ENCODE assay signal across 1 cellular context in genomic region chr6:52303178-52303577, GRCh38.
TF ChIP-seq lines count a peak whose summit lies in the region.

No MANE protein-coding gene starts in this region.

TF ChIP-seq in GM23338, 12 proteins besides CTCF, POLR2A, EP300 and RAD21:
- TF ChIP-seq EZH2 (IDR thresholded peaks at IDR 0.05; ENCODE audit: low read depth, unreplicated experiment), result no peak
- no peak for TF ChIP-seq CREB1 (CRISPR knock-in tag; IDR thresholded peaks at IDR 0.05; ENCODE audit: low read depth)
- no peak for TF ChIP-seq ZNF114 (CRISPR knock-in tag; IDR thresholded peaks at IDR 0.05)
- TF ChIP-seq, protein P1, sequence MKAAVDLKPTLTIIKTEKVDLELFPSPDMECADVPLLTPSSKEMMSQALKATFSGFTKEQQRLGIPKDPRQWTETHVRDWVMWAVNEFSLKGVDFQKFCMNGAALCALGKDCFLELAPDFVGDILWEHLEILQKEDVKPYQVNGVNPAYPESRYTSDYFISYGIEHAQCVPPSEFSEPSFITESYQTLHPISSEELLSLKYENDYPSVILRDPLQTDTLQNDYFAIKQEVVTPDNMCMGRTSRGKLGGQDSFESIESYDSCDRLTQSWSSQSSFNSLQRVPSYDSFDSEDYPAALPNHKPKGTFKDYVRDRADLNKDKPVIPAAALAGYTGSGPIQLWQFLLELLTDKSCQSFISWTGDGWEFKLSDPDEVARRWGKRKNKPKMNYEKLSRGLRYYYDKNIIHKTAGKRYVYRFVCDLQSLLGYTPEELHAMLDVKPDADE (IDR thresholded peaks at IDR 0.05), result no peak
- TF ChIP-seq JUNB (IDR thresholded peaks at IDR 0.05; ENCODE audit: unreplicated experiment), result no peak
- TF ChIP-seq STAT1 (IDR thresholded peaks at IDR 0.05; ENCODE audit: unreplicated experiment), result no peak
- TF ChIP-seq, protein P2, sequence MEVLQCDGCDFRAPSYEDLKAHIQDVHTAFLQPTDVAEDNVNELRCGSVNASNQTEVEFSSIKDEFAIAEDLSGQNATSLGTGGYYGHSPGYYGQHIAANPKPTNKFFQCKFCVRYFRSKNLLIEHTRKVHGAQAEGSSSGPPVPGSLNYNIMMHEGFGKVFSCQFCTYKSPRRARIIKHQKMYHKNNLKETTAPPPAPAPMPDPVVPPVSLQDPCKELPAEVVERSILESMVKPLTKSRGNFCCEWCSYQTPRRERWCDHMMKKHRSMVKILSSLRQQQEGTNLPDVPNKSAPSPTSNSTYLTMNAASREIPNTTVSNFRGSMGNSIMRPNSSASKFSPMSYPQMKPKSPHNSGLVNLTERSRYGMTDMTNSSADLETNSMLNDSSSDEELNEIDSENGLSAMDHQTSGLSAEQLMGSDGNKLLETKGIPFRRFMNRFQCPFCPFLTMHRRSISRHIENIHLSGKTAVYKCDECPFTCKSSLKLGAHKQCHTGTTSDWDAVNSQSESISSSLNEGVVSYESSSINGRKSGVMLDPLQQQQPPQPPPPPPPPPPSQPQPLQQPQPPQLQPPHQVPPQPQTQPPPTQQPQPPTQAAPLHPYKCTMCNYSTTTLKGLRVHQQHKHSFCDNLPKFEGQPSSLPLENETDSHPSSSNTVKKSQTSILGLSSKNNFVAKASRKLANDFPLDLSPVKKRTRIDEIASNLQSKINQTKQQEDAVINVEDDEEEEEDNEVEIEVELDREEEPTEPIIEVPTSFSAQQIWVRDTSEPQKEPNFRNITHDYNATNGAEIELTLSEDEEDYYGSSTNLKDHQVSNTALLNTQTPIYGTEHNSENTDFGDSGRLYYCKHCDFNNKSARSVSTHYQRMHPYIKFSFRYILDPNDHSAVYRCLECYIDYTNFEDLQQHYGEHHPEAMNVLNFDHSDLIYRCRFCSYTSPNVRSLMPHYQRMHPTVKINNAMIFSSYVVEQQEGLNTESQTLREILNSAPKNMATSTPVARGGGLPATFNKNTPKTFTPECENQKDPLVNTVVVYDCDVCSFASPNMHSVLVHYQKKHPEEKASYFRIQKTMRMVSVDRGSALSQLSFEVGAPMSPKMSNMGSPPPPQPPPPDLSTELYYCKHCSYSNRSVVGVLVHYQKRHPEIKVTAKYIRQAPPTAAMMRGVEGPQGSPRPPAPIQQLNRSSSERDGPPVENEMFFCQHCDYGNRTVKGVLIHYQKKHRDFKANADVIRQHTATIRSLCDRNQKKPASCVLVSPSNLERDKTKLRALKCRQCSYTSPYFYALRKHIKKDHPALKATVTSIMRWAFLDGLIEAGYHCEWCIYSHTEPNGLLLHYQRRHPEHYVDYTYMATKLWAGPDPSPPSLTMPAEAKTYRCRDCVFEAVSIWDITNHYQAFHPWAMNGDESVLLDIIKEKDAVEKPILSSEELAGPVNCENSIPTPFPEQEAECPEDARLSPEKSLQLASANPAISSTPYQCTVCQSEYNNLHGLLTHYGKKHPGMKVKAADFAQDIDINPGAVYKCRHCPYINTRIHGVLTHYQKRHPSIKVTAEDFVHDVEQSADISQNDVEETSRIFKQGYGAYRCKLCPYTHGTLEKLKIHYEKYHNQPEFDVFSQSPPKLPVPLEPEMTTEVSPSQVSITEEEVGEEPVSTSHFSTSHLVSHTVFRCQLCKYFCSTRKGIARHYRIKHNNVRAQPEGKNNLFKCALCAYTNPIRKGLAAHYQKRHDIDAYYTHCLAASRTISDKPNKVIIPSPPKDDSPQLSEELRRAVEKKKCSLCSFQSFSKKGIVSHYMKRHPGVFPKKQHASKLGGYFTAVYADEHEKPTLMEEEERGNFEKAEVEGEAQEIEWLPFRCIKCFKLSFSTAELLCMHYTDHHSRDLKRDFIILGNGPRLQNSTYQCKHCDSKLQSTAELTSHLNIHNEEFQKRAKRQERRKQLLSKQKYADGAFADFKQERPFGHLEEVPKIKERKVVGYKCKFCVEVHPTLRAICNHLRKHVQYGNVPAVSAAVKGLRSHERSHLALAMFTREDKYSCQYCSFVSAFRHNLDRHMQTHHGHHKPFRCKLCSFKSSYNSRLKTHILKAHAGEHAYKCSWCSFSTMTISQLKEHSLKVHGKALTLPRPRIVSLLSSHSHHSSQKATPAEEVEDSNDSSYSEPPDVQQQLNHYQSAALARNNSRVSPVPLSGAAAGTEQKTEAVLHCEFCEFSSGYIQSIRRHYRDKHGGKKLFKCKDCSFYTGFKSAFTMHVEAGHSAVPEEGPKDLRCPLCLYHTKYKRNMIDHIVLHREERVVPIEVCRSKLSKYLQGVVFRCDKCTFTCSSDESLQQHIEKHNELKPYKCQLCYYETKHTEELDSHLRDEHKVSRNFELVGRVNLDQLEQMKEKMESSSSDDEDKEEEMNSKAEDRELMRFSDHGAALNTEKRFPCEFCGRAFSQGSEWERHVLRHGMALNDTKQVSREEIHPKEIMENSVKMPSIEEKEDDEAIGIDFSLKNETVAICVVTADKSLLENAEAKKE (CRISPR knock-in tag; IDR thresholded peaks at IDR 0.05), result no peak
- TF ChIP-seq POLR2AphosphoS5 (IDR thresholded peaks at IDR 0.05; ENCODE audit: low read depth), result no peak
